ENCODE assay signal across 1 cellular context in genomic region chr3:188542196-188542595, GRCh38.
TF ChIP-seq lines count a peak whose summit lies in the region.

No MANE protein-coding gene starts in this region.

TF ChIP-seq in HepG2, 621 proteins besides CTCF, POLR2A, EP300 and RAD21 (continued from another document):
- TF ChIP-seq ZNF784 (CRISPR knock-in tag; IDR thresholded peaks at IDR 0.05; ENCODE audit: borderline replicate concordance) (no peak), ZNF780A (CRISPR knock-in tag; IDR thresholded peaks at IDR 0.05) (no peak), ZNF674 (CRISPR knock-in tag; IDR thresholded peaks at IDR 0.05; ENCODE audit: low read depth) (no peak), ZNF180 (CRISPR knock-in tag; IDR thresholded peaks at IDR 0.05; ENCODE audit: borderline replicate concordance, low read depth) (no peak), PITX1 (CRISPR knock-in tag; IDR thresholded peaks at IDR 0.05) (no peak), GTF2F1 (IDR thresholded peaks at IDR 0.05; ENCODE audit: low read length) (no peak), IRF2 (CRISPR knock-in tag; IDR thresholded peaks at IDR 0.05) (peak; percentile 48; the same call in 1 of the 2 replicates), REST (IDR thresholded peaks at IDR 0.05; ENCODE audit: borderline replicate concordance in 1 of 2, low read depth in 1 of 2, low read length in 2 of 2) (no peak), RERE (CRISPR knock-in tag; IDR thresholded peaks at IDR 0.05; ENCODE audit: low read depth) (0 out of 2 replicates have a peak, but pooled peaks have one; percentile 27), ZNF235 (CRISPR knock-in tag; IDR thresholded peaks at IDR 0.05; ENCODE audit: borderline replicate concordance) (no peak), RARG (CRISPR knock-in tag; IDR thresholded peaks at IDR 0.05; ENCODE audit: low read depth) (no peak), SAFB2 (CRISPR knock-in tag; IDR thresholded peaks at IDR 0.05; ENCODE audit: borderline replicate concordance, low read depth) (no peak), ZBTB38 (CRISPR knock-in tag; IDR thresholded peaks at IDR 0.05) (no peak), ZNF883 (CRISPR knock-in tag; IDR thresholded peaks at IDR 0.05; ENCODE audit: not compliant biosample characterization) (no peak), ZFP36 (IDR thresholded peaks at IDR 0.05; ENCODE audit: borderline replicate concordance, low read depth, low read length, partially characterized antibody) (no peak), ZNF841 (CRISPR knock-in tag; IDR thresholded peaks at IDR 0.05; ENCODE audit: borderline replicate concordance) (no peak), RFX3 (CRISPR knock-in tag; IDR thresholded peaks at IDR 0.05) (no peak), ZNF3 (CRISPR knock-in tag; IDR thresholded peaks at IDR 0.05) (no peak), ZNF614 (CRISPR knock-in tag; IDR thresholded peaks at IDR 0.05; ENCODE audit: borderline replicate concordance) (no peak), NR2F2 (IDR thresholded peaks at IDR 0.05; ENCODE audit: borderline replicate concordance, low read depth) (no peak), NAIF1 (CRISPR knock-in tag; IDR thresholded peaks at IDR 0.05; ENCODE audit: borderline replicate concordance) (no peak), DMAP1 (CRISPR knock-in tag; IDR thresholded peaks at IDR 0.05) (no peak), ZNF747 (CRISPR knock-in tag; IDR thresholded peaks at IDR 0.05; ENCODE audit: borderline replicate concordance) (no peak), ZBTB43 (CRISPR knock-in tag; conservative IDR thresholded peaks at IDR 0.05) (no peak), ZNF18 (CRISPR knock-in tag; IDR thresholded peaks at IDR 0.05; ENCODE audit: insufficient replicate concordance) (no peak), KAT8 (CRISPR knock-in tag; IDR thresholded peaks at IDR 0.05) (peak; percentile 57), E2F1 (CRISPR knock-in tag; IDR thresholded peaks at IDR 0.05) (no peak), ZNF460 (CRISPR knock-in tag; IDR thresholded peaks at IDR 0.05; ENCODE audit: borderline replicate concordance) (no peak), PAF1 (CRISPR knock-in tag; IDR thresholded peaks at IDR 0.05) (no peak), ZNF619 (CRISPR knock-in tag; IDR thresholded peaks at IDR 0.05) (no peak), ZNF230 (CRISPR knock-in tag; IDR thresholded peaks at IDR 0.05) (no peak), ZNF616 (CRISPR knock-in tag; IDR thresholded peaks at IDR 0.05; ENCODE audit: low read depth) (no peak), ZNF138 (CRISPR knock-in tag; IDR thresholded peaks at IDR 0.05; ENCODE audit: low read depth) (no peak), MZF1 (CRISPR knock-in tag; IDR thresholded peaks at IDR 0.05; ENCODE audit: borderline replicate concordance) (no peak), TBP (CRISPR knock-in tag; IDR thresholded peaks at IDR 0.05) (no peak), ZNF430 (CRISPR knock-in tag; IDR thresholded peaks at IDR 0.05) (no peak), CEBPG (CRISPR knock-in tag; IDR thresholded peaks at IDR 0.05) (no peak; the same call in 1 of the 2 replicates), ARNT2 (CRISPR knock-in tag; IDR thresholded peaks at IDR 0.05; ENCODE audit: low read depth) (no peak), SOX5 (CRISPR knock-in tag; IDR thresholded peaks at IDR 0.05; ENCODE audit: borderline replicate concordance) (peak; percentile 85; the same call in 1 of the 2 replicates), ZNF468 (CRISPR knock-in tag; IDR thresholded peaks at IDR 0.05) (no peak), ZNF441 (CRISPR knock-in tag; IDR thresholded peaks at IDR 0.05; ENCODE audit: borderline replicate concordance) (no peak), TBL1XR1 (IDR thresholded peaks at IDR 0.05; ENCODE audit: borderline replicate concordance, low read length, partially characterized antibody) (no peak), FOSL2 (CRISPR knock-in tag; IDR thresholded peaks at IDR 0.05) (no peak), SP5 (CRISPR knock-in tag; IDR thresholded peaks at IDR 0.05; ENCODE audit: borderline replicate concordance, low read depth) (no peak), ZNF510 (CRISPR knock-in tag; IDR thresholded peaks at IDR 0.05; ENCODE audit: low read depth) (no peak), RARA (CRISPR knock-in tag; IDR thresholded peaks at IDR 0.05) (peak; percentile 62), ZBTB25 (CRISPR knock-in tag; IDR thresholded peaks at IDR 0.05) (no peak), ZNF879 (CRISPR knock-in tag; IDR thresholded peaks at IDR 0.05) (no peak), ZNF556 (CRISPR knock-in tag; IDR thresholded peaks at IDR 0.05; ENCODE audit: borderline replicate concordance) (no peak), MXD1 (CRISPR knock-in tag; IDR thresholded peaks at IDR 0.05) (no peak), ZNF549 (CRISPR knock-in tag; IDR thresholded peaks at IDR 0.05) (no peak)
